In genomic region chr1:53837924-53838653, GRCh38 we compare ENCODE assay signal across 8 cellular contexts. TPM values are rescaled to one million over a fixed set of nuclear protein-coding genes. Genes with fewer than 3 reads are reported as not detected.
DNase-seq lines count a peak whose midpoint lies in the region; ATAC-seq, FAIRE-seq and TF ChIP-seq lines count a peak whose summit lies in the region.

Gene NDC1 (minus strand): TSS chr1:53838296. CDS start chr1:53838261, 35 bp downstream.

- peak within 1 kb of the TSS; percentile 98 for H3K4me3 ChIP-seq in IMR-90 (ENCODE audit: insufficient read depth, low read depth, low read length)
- H3K4me3 ChIP-seq in endothelial cell of umbilical vein (replicated peaks in 1 of 3; ENCODE audit: insufficient read depth in 1 of 3, low read depth in 1 of 3, low read length in 3 of 3) = peak within 1 kb of the TSS; percentile 86 to 97 (median 91)

- H2BK20ac ChIP-seq in IMR-90 (ENCODE audit: low read depth, low read length) = peak within 1 kb of the TSS; percentile 87

- TF ChIP-seq CTCF in IMR-90 (conservative IDR thresholded peaks at IDR 0.05; ENCODE audit: low read depth, low read length) (0 out of 2 replicates have a peak, but pooled peaks have one; percentile 18), endothelial cell of umbilical vein (IDR thresholded peaks at IDR 0.05; ENCODE audit: extremely low read depth in 1 of 2, insufficient read depth in 1 of 2, low read depth in 1 of 2, low read length in 2 of 2) (peak in 1 of 2 donors; percentile 26)

- H2BK5ac ChIP-seq in IMR-90 (ENCODE audit: low read depth, low read length, poor library complexity, severe bottlenecking) = peak within 1 kb of the TSS; percentile 99

- H3K79me1 ChIP-seq in IMR-90 (ENCODE audit: low read depth in 1 of 2, low read length in 2 of 2) = peaks cover 14 to 31% of the 10 kb centered on the region in 2 experiments

- in situ Hi-C loops in IMR-90 (cut with MboI; ENCODE audit: low sequenced_read_pairs) = no loop called here

- POLR2A ChIA-PET in IMR-90 (lab: Charles Lee; ENCODE audit: unreplicated experiment) = no interaction called here
- POLR2A ChIA-PET in endothelial cell of umbilical vein (lab: Charles Lee) = no interaction called here

- H4K20me1 ChIP-seq in IMR-90 (ENCODE audit: insufficient read depth, low read length) (no peaks in the 10 kb centered on the region), endothelial cell of umbilical vein (replicated peaks; ENCODE audit: control insufficient read depth, extremely low read depth, insufficient read depth, low read length) (no peaks in the 10 kb centered on the region)

- FAIRE-seq in endothelial cell of umbilical vein (lab: Jason Lieb, UNC) = no peak

- H3K9me3 ChIP-seq in IMR-90 (ENCODE audit: control insufficient read depth, insufficient read depth, low read length) (0 out of 2 replicates have a peak, but pooled peaks cover 2% of the 10 kb centered on the region), endothelial cell of umbilical vein (replicated peaks; ENCODE audit: control insufficient read depth, insufficient read depth, low read length) (no peaks in the 10 kb centered on the region)

- H3K18ac ChIP-seq in IMR-90 (ENCODE audit: low read depth, low read length) = peak within 1 kb of the TSS; percentile 95

- peak within 1 kb of the TSS; percentile 98 for H2BK120ac ChIP-seq in IMR-90 (ENCODE audit: low read depth, low read length)

- WGBS in IMR-90 (ENCODE audit: extremely low coverage in 2 of 2, insufficient read length in 1 of 2), 2 experiments = 0% methylated on average over 39 of the region's 59 CpGs; no CpG with 5 or more reads in 1 of the 2 experiments

- no peaks in the 10 kb centered on the region for H3K27me3 ChIP-seq in IMR-90 (ENCODE audit: control insufficient read depth, insufficient read depth, low read length)
- H3K27me3 ChIP-seq in endothelial cell of umbilical vein (ENCODE audit: control insufficient read depth in 2 of 2, insufficient read depth in 2 of 2, low read length in 2 of 2) = no peaks in the 10 kb centered on the region

- peak within 1 kb of the TSS; percentile 99 for H2AFZ ChIP-seq in IMR-90 (replicated peaks; ENCODE audit: low read length, poor library complexity)
- peak within 1 kb of the TSS; percentile 81 for H2AFZ ChIP-seq in endothelial cell of umbilical vein (ENCODE audit: low read depth, low read length)

- peak within 1 kb of the TSS; percentile 91 for H2AK9ac ChIP-seq in IMR-90 (replicated peaks; ENCODE audit: low read depth, low read length, poor library complexity)

- H3K4ac ChIP-seq in IMR-90 (ENCODE audit: low read depth, low read length) = peak within 1 kb of the TSS; percentile 95

- H4K5ac ChIP-seq in IMR-90 (ENCODE audit: low read depth, low read length) = peak within 1 kb of the TSS; percentile 95

- no peak for TF ChIP-seq POLR2A in IMR-90 (IDR thresholded peaks at IDR 0.05; ENCODE audit: low read depth, low read length)
- no peak for TF ChIP-seq POLR2A in endothelial cell of umbilical vein (IDR thresholded peaks at IDR 0.05; ENCODE audit: low read depth, low read length)

- H3K79me2 ChIP-seq in endothelial cell of umbilical vein (ENCODE audit: control insufficient read depth, insufficient read depth, low read length) = peaks cover 47% of the 10 kb centered on the region

- TF ChIP-seq RAD21 in IMR-90 (IDR thresholded peaks at IDR 0.05; ENCODE audit: low read length) = no peak

- no TSS peak for BruUV-seq in IMR-90 (replicated peaks; lab: Mats Ljungman, UMichigan)
- BruUV-seq in endothelial cell of umbilical vein (replicated peaks; lab: Mats Ljungman, UMichigan) = no TSS peak

- H3K36me3 ChIP-seq in IMR-90 (ENCODE audit: control insufficient read depth, insufficient read depth, low read length) = no peaks in the 10 kb centered on the region
- no peaks in the 10 kb centered on the region for H3K36me3 ChIP-seq in endothelial cell of umbilical vein (ENCODE audit: control insufficient read depth in 2 of 2, extremely low read depth in 1 of 2, insufficient read depth in 2 of 2, low read length in 2 of 2)

- intact Hi-C loops in IMR-90 (cut with micrococcal nuclease) = no loop called here
- intact Hi-C loops in endothelial cell of umbilical vein (cut with micrococcal nuclease) = loop anchor here (1.0 to 2.0 kb wide), 3 partner anchors 51 to 215 kb away; partner anchors contain the start of genes GLIS1, TCEANC2, TMEM59 and YIPF1

- peak within 1 kb of the TSS; percentile 81 for H2AK5ac ChIP-seq in IMR-90 (ENCODE audit: low read depth, low read length)

- H3K9ac ChIP-seq in IMR-90 (ENCODE audit: low read depth, low read length) (peak within 1 kb of the TSS; percentile 94), endothelial cell of umbilical vein (replicated peaks; ENCODE audit: extremely low read depth, insufficient read depth, low read length) (peak within 1 kb of the TSS; percentile 89)

- H3K9me1 ChIP-seq in IMR-90 (ENCODE audit: insufficient read depth, low read length) (peaks cover 10% of the 10 kb centered on the region), endothelial cell of umbilical vein (replicated peaks; ENCODE audit: control insufficient read depth, extremely low read depth, insufficient read depth, low read length) (no peaks in the 10 kb centered on the region)

- peak within 1 kb of the TSS; percentile 93 for H3K14ac ChIP-seq in IMR-90 (replicated peaks; ENCODE audit: low read depth, low read length)

- CTCF ChIA-PET in IMR-90 (lab: Yijun Ruan, JAX) = no interaction called here
- CTCF ChIA-PET in endothelial cell of umbilical vein (lab: Charles Lee) = interaction anchor here (1.9 to 2.1 kb wide), 2 partner anchors 23 to 123 kb away, joined by 4 to 7 read pairs; no protein-coding TSS in a partner anchor

- peak within 1 kb of the TSS; percentile 98 for H4K91ac ChIP-seq in IMR-90 (ENCODE audit: insufficient read depth, low read depth, low read length)

- ATAC-seq in GM21528 (IDR thresholded peaks at IDR 0.05; ENCODE audit: low FRiP score, unreplicated experiment) (peak; percentile 89), IMR-90 (ENCODE audit: low read depth) (peak; percentile 95)

- dilution Hi-C loops in IMR-90 (cut with HindIII; ENCODE audit: low sequenced_read_pairs, unreplicated experiment) (no loop called here), endothelial cell of umbilical vein (cut with MboI; ENCODE audit: extremely low pct_ligation_motif_present, low sequenced_read_pairs) (no loop called here)

- DNase-seq in DMS 273 (lab: John Stamatoyannopoulos, UW; ENCODE audit: unreplicated experiment) = peak; percentile 98
- peak; percentile 96 for DNase-seq in IMR-90
- peak; percentile 97 for DNase-seq in OCI-M1 (lab: John Stamatoyannopoulos, UW)
- DNase-seq in activated T-cell treated with anti-CD3 and anti-CD28 coated beads for 24 hours (ENCODE audit: low read depth) = peak; percentile 82
- peak; percentile 96 for DNase-seq in endothelial cell of umbilical vein (ENCODE audit: low read depth, low spot score)
- peak; percentile 92 for DNase-seq in middle frontal gyrus (ENCODE audit: extremely low spot score, low spot score)
- peak; percentile 72 to 80 for DNase-seq in stimulated activated CD8-positive, alpha-beta memory T cell treated with anti-CD3 and anti-CD28 coated beads, Interleukin-2, amount 100 ng/mL, for 48 hours (ENCODE audit: low read depth in 2 of 2)

- peak within 1 kb of the TSS; percentile 93 for H3K23ac ChIP-seq in IMR-90 (ENCODE audit: low read depth, low read length)

- H2BK15ac ChIP-seq in IMR-90 (ENCODE audit: low read depth, low read length) = peak within 1 kb of the TSS; percentile 86; the same call in 2 of the 3 replicates

- peaks cover 7% of the 10 kb centered on the region for H3K4me1 ChIP-seq in IMR-90 (ENCODE audit: control insufficient read depth, insufficient read depth, low read length)
- peaks cover 5% of the 10 kb centered on the region for H3K4me1 ChIP-seq in endothelial cell of umbilical vein (ENCODE audit: control insufficient read depth, extremely low read depth, insufficient read depth, low read length)

- H3K27ac ChIP-seq in IMR-90 (ENCODE audit: insufficient read depth, low read length) (peak within 1 kb of the TSS; percentile 98), endothelial cell of umbilical vein (ENCODE audit: insufficient read depth, low read depth, low read length) (peak within 1 kb of the TSS; percentile 82)

- H3K56ac ChIP-seq in IMR-90 (ENCODE audit: extremely low read depth, insufficient read depth, low read length) = peak within 1 kb of the TSS; percentile 93

- H3K4me2 ChIP-seq in IMR-90 (ENCODE audit: low read depth, low read length) (peak within 1 kb of the TSS; percentile 97), endothelial cell of umbilical vein (ENCODE audit: insufficient read depth, low read length) (peak within 1 kb of the TSS; percentile 84)

- H4K8ac ChIP-seq in IMR-90 (ENCODE audit: low read depth in 2 of 2, low read length in 2 of 2) = peak within 1 kb of the TSS; percentile 82 to 97

TF ChIP-seq in IMR-90, 13 proteins besides CTCF, POLR2A, EP300 and RAD21 (continues in another document):
- TF ChIP-seq BHLHE40 (IDR thresholded peaks at IDR 0.05; ENCODE audit: low read depth, low read length) (peak; percentile 90), RFX5 (IDR thresholded peaks at IDR 0.05; ENCODE audit: low read depth, low read length) (no peak), MAZ (IDR thresholded peaks at IDR 0.05; ENCODE audit: borderline replicate concordance, low read depth, low read length) (peak; percentile 59; the same call in 1 of the 2 replicates), RCOR1 (IDR thresholded peaks at IDR 0.05; ENCODE audit: insufficient replicate concordance, low read length) (peak; percentile 19)

TF ChIP-seq in endothelial cell of umbilical vein, 7 proteins besides CTCF, POLR2A, EP300 and RAD21:
- no peak for TF ChIP-seq JUN (IDR thresholded peaks at IDR 0.05; ENCODE audit: borderline replicate concordance, insufficient read depth, insufficient read length, low read depth)
- TF ChIP-seq MYC (IDR thresholded peaks at IDR 0.05; ENCODE audit: low read depth, low read length) = peak; percentile 13

RNA-seq across cellular contexts. Expression of gene NDC1, which starts in this region (rescaled TPM):
- 33.9 and 45.3 TPM in 2 replicates for total RNA-seq in IMR-90 (2012; rRNA removed)
- polyA plus RNA-seq in IMR-90 (2012; rRNA removed) = 9.6 and 11.8 TPM in 2 replicates
- 3.2 and 3.7 TPM in 2 replicates for polyA plus RNA-seq in IMR-90 (2012; cell fraction: cytosol; rRNA removed)
- polyA plus RNA-seq in IMR-90 (2012; cell fraction: nucleus; rRNA removed; ENCODE audit: low replicate concordance) = 1.6 and 4.9 TPM in 2 replicates
- 29.2 and 30.2 TPM in 2 replicates for total RNA-seq in endothelial cell of umbilical vein
- 21.9 and 23.2 TPM in 2 replicates for polyA plus RNA-seq in endothelial cell of umbilical vein
- polyA plus RNA-seq in endothelial cell of umbilical vein (2011; cell fraction: cytosol; rRNA removed) = 15.2 and 17.3 TPM in 2 replicates
- 10.8 and 12.3 TPM in 2 replicates for polyA plus RNA-seq in endothelial cell of umbilical vein (2011; cell fraction: nucleus; rRNA removed)
- 11.1 and 23.9 TPM in 2 replicates for polyA plus RNA-seq in endothelial cell of umbilical vein (2012)
- 67.3 and 69.5 TPM in 2 replicates for polyA minus RNA-seq in endothelial cell of umbilical vein
- 64.5 TPM for polyA minus RNA-seq in endothelial cell of umbilical vein (2011; cell fraction: cytosol; rRNA and poly(A)+ RNA removed)
- polyA minus RNA-seq in endothelial cell of umbilical vein (2011; cell fraction: nucleus; rRNA and poly(A)+ RNA removed) = 14.1 and 22.1 TPM in 2 replicates

Comparison
In these comparisons a context has a peak if more than half of its experiments do, and no peak if none do; other contexts are left out.
1. Peak in every context shown above with its lines: DNase-seq, ATAC-seq, H3K4me3 ChIP-seq and H3K27ac ChIP-seq.